In the genomic region with DNA sequence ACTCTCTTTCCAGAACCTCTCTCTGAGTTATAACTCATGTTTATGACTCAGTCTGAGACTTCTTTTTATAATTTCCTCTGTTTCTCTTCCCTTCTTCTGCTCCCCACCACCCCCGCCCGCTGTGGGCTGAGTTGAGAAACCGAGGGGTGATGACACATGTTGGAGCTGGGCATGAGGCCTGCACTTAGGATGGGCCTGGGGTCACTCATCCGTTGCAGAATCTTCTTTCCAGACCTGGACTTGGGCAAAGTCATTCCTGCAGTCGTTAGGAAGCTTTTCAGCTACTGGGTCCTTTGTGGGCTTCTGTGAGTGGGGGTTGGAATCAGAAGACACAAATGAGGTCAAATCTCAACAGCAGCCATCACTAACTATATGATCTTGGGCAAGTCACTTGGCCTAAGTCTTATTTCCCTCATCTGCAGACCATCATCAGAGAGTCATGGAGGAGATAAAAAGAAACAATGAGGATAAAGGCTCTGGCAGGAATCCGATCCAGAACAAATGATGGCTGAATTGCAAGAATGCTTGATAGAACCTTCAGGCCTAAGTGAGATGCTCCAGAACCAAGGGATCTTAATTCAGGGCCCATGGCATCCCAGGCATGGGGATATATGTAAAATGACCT, we compare ENCODE assay signal across 9 cellular contexts. TPM values are rescaled to one million over a fixed set of nuclear protein-coding genes. Genes with fewer than 3 reads are reported as not detected.
DNase-seq lines count a peak whose midpoint lies in the region; ATAC-seq and TF ChIP-seq lines count a peak whose summit lies in the region.
"Had no signal": no experiment of that assay in that cellular context is flagged by ENCODE, and none has a peak within 500 bp of the region (broad histone marks: within the 10 kb centered on the region; RNA-seq: fewer than 3 reads in every experiment).

No MANE protein-coding gene starts in this region.

- H3K27ac ChIP-seq in ovary: no peak overlapping the region
- no peak overlapping the region for H3K27ac ChIP-seq in neuronal stem cell (replicated peaks; ENCODE audit: low read length)
- H3K27ac ChIP-seq: SJSA1 had no signal

- DNase-seq in GM04504 (ENCODE audit: low read depth): peak; percentile 56
- DNase-seq in MV-4-11 (lab: John Stamatoyannopoulos, UW): peak; percentile 87
- DNase-seq in activated naive CD8-positive, alpha-beta T cell treated with anti-CD3 and anti-CD28 coated beads, Interleukin-2, amount 50 U/mL, for 16 hours (ENCODE audit: low read depth, low spot score): peak; percentile 34
- peak; percentile 91 for DNase-seq in stimulated activated CD4-positive, alpha-beta T cell treated with anti-CD3 and anti-CD28 coated beads, Interleukin-15, amount 100 ng/mL, for 24 hours
- DNase-seq in ovary: no peak
- no peak for DNase-seq in neuronal stem cell (ENCODE audit: low spot score)

- no peak overlapping the region for H3K4ac ChIP-seq in neuronal stem cell (ENCODE audit: low read length)

- 70 to 74% (median 71%) methylated on average over 6 of the region's 6 CpGs for WGBS in ovary, 3 donors
- WGBS in neuronal stem cell (ENCODE audit: extremely low coverage in 2 of 2, insufficient read length in 2 of 2, insufficient replicate concordance in 1 of 2), 2 donors: no CpG with 5 or more reads among the region's 6 CpGs

- H3K4me2 ChIP-seq in neuronal stem cell (ENCODE audit: insufficient read depth, low read length, poor library complexity, severe bottlenecking): no peak overlapping the region

- H2BK120ac ChIP-seq in neuronal stem cell (ENCODE audit: low read depth, low read length): no peak overlapping the region

- H3K4me1 ChIP-seq in ovary (ENCODE audit: insufficient read depth): no peaks in the 10 kb centered on the region
- H3K4me1 ChIP-seq in neuronal stem cell (ENCODE audit: control insufficient read depth in 2 of 2, insufficient read depth in 1 of 2, low read depth in 1 of 2, low read length in 2 of 2): no peaks in the 10 kb centered on the region

- H3K9ac ChIP-seq in neuronal stem cell (ENCODE audit: low read depth, low read length, poor library complexity): no peak overlapping the region

- no peak for ATAC-seq in HG02973 (IDR thresholded peaks at IDR 0.05; ENCODE audit: unreplicated experiment)
- no peak for ATAC-seq in HG03378 (IDR thresholded peaks at IDR 0.05; ENCODE audit: unreplicated experiment)

- H3K14ac ChIP-seq in neuronal stem cell (ENCODE audit: low read length): no peak overlapping the region

- no peak overlapping the region for H2AFZ ChIP-seq in neuronal stem cell (ENCODE audit: low read length)

- H3K36me3 ChIP-seq in ovary: no peaks in the 10 kb centered on the region
- no peaks in the 10 kb centered on the region for H3K36me3 ChIP-seq in neuronal stem cell (replicated peaks in 1 of 2; ENCODE audit: control insufficient read depth in 2 of 2, insufficient read depth in 2 of 2, low read length in 2 of 2)
- H3K36me3 ChIP-seq: SJSA1 had no signal

- H3K18ac ChIP-seq in neuronal stem cell (ENCODE audit: low read length): no peak overlapping the region

- H3K4me3 ChIP-seq in ovary (no peak overlapping the region), neuronal stem cell (ENCODE audit: low read length in 2 of 2) (no peak overlapping the region)
- H3K4me3 ChIP-seq: SJSA1 had no signal

- no peak overlapping the region for H2BK12ac ChIP-seq in neuronal stem cell (ENCODE audit: low read length)

- no peak overlapping the region for H2AK5ac ChIP-seq in neuronal stem cell (ENCODE audit: low read depth, low read length)

- H2BK15ac ChIP-seq in neuronal stem cell (ENCODE audit: low read length): no peak overlapping the region

- no peaks in the 10 kb centered on the region for H3K79me1 ChIP-seq in neuronal stem cell (ENCODE audit: low read depth, low read length)

- H3K9me3 ChIP-seq in ovary (no peaks in the 10 kb centered on the region), neuronal stem cell (replicated peaks in 1 of 2; ENCODE audit: control insufficient read depth in 2 of 2, insufficient read depth in 1 of 2, low read depth in 1 of 2, low read length in 2 of 2) (no peaks in the 10 kb centered on the region)
- H3K9me3 ChIP-seq: SJSA1 had no signal

- H3K27me3 ChIP-seq in ovary (no peaks in the 10 kb centered on the region), neuronal stem cell (ENCODE audit: control insufficient read depth in 3 of 3, insufficient read depth in 3 of 3, low read depth in 1 of 3, low read length in 3 of 3) (no peaks in the 10 kb centered on the region)
- H3K27me3 ChIP-seq: SJSA1 had no signal

- H4K8ac ChIP-seq in neuronal stem cell (ENCODE audit: low read depth, low read length): no peak overlapping the region

- no peak overlapping the region for H3K23ac ChIP-seq in neuronal stem cell (ENCODE audit: low read depth, low read length, poor library complexity)

- TF ChIP-seq EP300 in ovary (IDR thresholded peaks at IDR 0.05): no peak

- intact Hi-C loops in ovary (cut with DNase I): no loop called here

- no peak overlapping the region for H2BK5ac ChIP-seq in neuronal stem cell (ENCODE audit: low read length)

- TF ChIP-seq CTCF in ovary (IDR thresholded peaks at IDR 0.05): no peak

- no peak overlapping the region for H4K91ac ChIP-seq in neuronal stem cell (ENCODE audit: low read depth, low read length, poor library complexity)

- no peak for TF ChIP-seq POLR2A in ovary (IDR thresholded peaks at IDR 0.05)

RNA-seq across cellular contexts. Expression of a gene that starts 53.4 kb away (rescaled TPM):
- total RNA-seq in ovary: 10 to 100 TPM in 1 of 7 donors, 1 to 10 TPM in 6; 3.2 to 18.8 (median 5.2) TPM
- polyA plus RNA-seq in ovary: 10 to 100 TPM in 1 of 2 donors, 1 to 10 TPM in 1; 2.2 to 11.2 TPM
- 22.7 TPM for polyA plus RNA-seq in neuronal stem cell (2013, experiment 1 of 2)
- 22.0 TPM for polyA plus RNA-seq in neuronal stem cell (2013, experiment 2 of 2)

Comparison
In these comparisons a context has a peak if more than half of its experiments do, and no peak if none do; other contexts are left out.
1. DNase-seq: peak in GM04504 (single experiment), MV-4-11 (single experiment), activated naive CD8-positive, alpha-beta T cell treated with anti-CD3 and anti-CD28 coated beads, Interleukin-2, amount 50 U/mL, for 16 hours (single experiment) and stimulated activated CD4-positive, alpha-beta T cell treated with anti-CD3 and anti-CD28 coated beads, Interleukin-15, amount 100 ng/mL, for 24 hours (single experiment); none in ovary (0 of 5) and neuronal stem cell (single experiment).